7 cellular contexts compared by ENCODE assay signal in the genomic region with DNA sequence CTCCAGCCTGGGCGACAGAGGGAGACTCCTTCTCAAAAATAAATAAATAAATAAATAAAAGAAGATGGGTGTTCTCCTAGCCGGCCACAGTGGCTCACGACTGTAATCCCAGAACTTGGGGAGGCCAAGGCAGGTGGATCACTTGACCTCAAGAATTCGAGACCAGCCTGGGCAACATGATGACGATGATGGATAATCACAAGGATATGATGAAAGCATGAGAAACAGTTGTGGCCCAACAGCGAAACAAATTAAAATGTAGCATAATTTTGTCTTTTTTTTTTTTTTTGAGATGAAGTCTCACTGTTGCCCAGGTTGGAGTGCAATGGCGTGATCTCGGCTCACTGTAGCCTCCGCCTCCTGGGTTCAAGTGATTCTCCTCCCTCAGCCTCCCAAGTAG.
"Had no signal": no experiment of that assay in that cellular context is flagged by ENCODE, and none has a peak within 500 bp of the region (broad histone marks: within the 10 kb centered on the region; RNA-seq: fewer than 3 reads in every experiment).

No MANE protein-coding gene starts in this region.

- FAIRE-seq: HepG2, HTR-8/SVneo had no signal

- H3K27me3 Mint-ChIP-seq: IgD-negative memory B cell had no signal

- H3K9me3 Mint-ChIP-seq: IgD-negative memory B cell had no signal

- ATAC-seq: HepG2 had no signal

- H3K9ac ChIP-seq: KMS-11 had no signal

- H3K27ac ChIP-seq: HL-60, KMS-11 had no signal

- DNase-seq: IMR-90, KBM-7 had no signal

- H3K27ac Mint-ChIP-seq: IgD-negative memory B cell had no signal

- H3K4me3 Mint-ChIP-seq: IgD-negative memory B cell had no signal

- H3K4me2 ChIP-seq: KMS-11 had no signal
